In genomic region chr11:26244207-26244606, GRCh38 we compare ENCODE assay signal across 26 cellular contexts.
DNase-seq lines count a peak whose midpoint lies in the region; ATAC-seq and TF ChIP-seq lines count a peak whose summit lies in the region.
"Had no signal": no experiment of that assay in that cellular context is flagged by ENCODE, and none has a peak within 500 bp of the region (broad histone marks: within the 10 kb centered on the region; RNA-seq: fewer than 3 reads in every experiment).

No MANE protein-coding gene starts in this region.

- H3K4me3 ChIP-seq in right atrium auricular region (no peak overlapping the region), adipocyte (ENCODE audit: low read length) (peak overlapping the region; percentile 69), right cardiac atrium (ENCODE audit: low read length) (no peak overlapping the region), uterus (no peak overlapping the region)
- H3K4me3 ChIP-seq: BLaER1 treated with 17β-estradiol and CSF1 and Interleukin-3, amounts not matched to agents 10 nM and 100 nM; gastrocnemius medialis; SK-N-MC; skin epidermis had no signal

- H3K4me1 ChIP-seq in right atrium auricular region (no peaks in the 10 kb centered on the region), adipocyte (ENCODE audit: control insufficient read depth, insufficient read depth, low read length) (peaks cover 35% of the 10 kb centered on the region), right cardiac atrium (ENCODE audit: control insufficient read depth, insufficient read depth, low read length) (no peaks in the 10 kb centered on the region), uterus (peaks cover 0 to 8% of the 10 kb centered on the region in 2 donors)
- H3K4me1 ChIP-seq: gastrocnemius medialis had no signal

- peak overlapping the region; percentile 67 for H3K9ac ChIP-seq in adipocyte (ENCODE audit: low read length)
- H3K9ac ChIP-seq: BLaER1 treated with 17β-estradiol and CSF1 and Interleukin-3, amounts not matched to agents 10 nM and 100 nM; KMS-11 had no signal

- no peaks in the 10 kb centered on the region for H3K27me3 Mint-ChIP-seq in activated T-helper 1 cell treated with anti-CD3 and anti-CD28 coated beads, Interleukin-12 subunit alpha, Interleukin-12 subunit beta, Interleukin-2, Interleukin-4 antibody, amounts not matched to agents 30 ng/mL and 10 ng/mL and 1 ng/mL, durations not matched to agents 14 hours and 24 hours and 36 hours (ENCODE audit: insufficient read depth)
- H3K27me3 Mint-ChIP-seq: activated CD4-positive, alpha-beta T cell treated with anti-CD3 and anti-CD28 coated beads for 36 hours; T-helper 17 cell had no signal

- no peak overlapping the region for H3K4me3 Mint-ChIP-seq in activated T-helper 1 cell treated with anti-CD3 and anti-CD28 coated beads, Interleukin-12 subunit alpha, Interleukin-12 subunit beta, Interleukin-2, Interleukin-4 antibody, amounts not matched to agents 30 ng/mL and 10 ng/mL and 1 ng/mL, durations not matched to agents 14 hours and 24 hours and 36 hours
- H3K4me3 Mint-ChIP-seq: activated CD4-positive, alpha-beta T cell treated with anti-CD3 and anti-CD28 coated beads for 36 hours; immature natural killer cell; naive B cell; T-helper 17 cell had no signal

- no peak for DNase-seq in Right ventricle myocardium superior
- DNase-seq in right atrium auricular region (ENCODE audit: low spot score) = no peak
- peak; percentile 36 for DNase-seq in adipocyte (ENCODE audit: low read depth)
- no peak for DNase-seq in right cardiac atrium
- DNase-seq in uterus = no peak
- DNase-seq in activated T-helper 1 cell treated with anti-CD3 and anti-CD28 coated beads, Interleukin-12 subunit alpha, Interleukin-12 subunit beta, Interleukin-2, Interleukin-4 antibody, amounts not matched to agents 30 ng/mL and 10 ng/mL and 1 ng/mL, durations not matched to agents 14 hours and 24 hours and 36 hours (ENCODE audit: low spot score) = no peak
- no peak for DNase-seq in NCI-H510A (lab: John Stamatoyannopoulos, UW)
- no peak for DNase-seq in erythroblast (lab: John Stamatoyannopoulos, UW)
- DNase-seq: activated CD4-positive, alpha-beta T cell treated with anti-CD3 and anti-CD28 coated beads for 36 hours; activated CD8-positive, alpha-beta memory T cell treated with anti-CD3 and anti-CD28 coated beads for 24 hours; activated naive CD4-positive, alpha-beta T cell; brain microvascular endothelial cell; gastrocnemius medialis; hypothalamus; immature natural killer cell; MV-4-11; naive B cell; NCI-H446 treated with DMSO at 0.1 percent for 48 hours; RPMI8226; stimulated activated CD4-positive, alpha-beta T cell treated with anti-CD3 and anti-CD28 coated beads, Interleukin-1b, Interleukin-23, amount 100 ng/mL, for 48 hours; T-helper 17 cell had no signal

- H3K4me1 Mint-ChIP-seq in activated T-helper 1 cell treated with anti-CD3 and anti-CD28 coated beads, Interleukin-12 subunit alpha, Interleukin-12 subunit beta, Interleukin-2, Interleukin-4 antibody, amounts not matched to agents 30 ng/mL and 10 ng/mL and 1 ng/mL, durations not matched to agents 14 hours and 24 hours and 36 hours (ENCODE audit: low read depth) = no peaks in the 10 kb centered on the region
- H3K4me1 Mint-ChIP-seq: activated CD4-positive, alpha-beta T cell treated with anti-CD3 and anti-CD28 coated beads for 36 hours; immature natural killer cell; naive B cell; T-helper 17 cell had no signal

- no peak overlapping the region for H3K27ac ChIP-seq in right atrium auricular region
- no peak overlapping the region for H3K27ac ChIP-seq in right cardiac atrium (ENCODE audit: low read length)
- H3K27ac ChIP-seq in uterus = peak overlapping the region; percentile 62 to 66
- H3K27ac ChIP-seq: BLaER1 treated with 17β-estradiol and CSF1 and Interleukin-3, amounts not matched to agents 10 nM and 100 nM; brain microvascular endothelial cell; gastrocnemius medialis; KMS-11; SK-N-MC had no signal

- H3K27me3 ChIP-seq in right atrium auricular region = no peaks in the 10 kb centered on the region
- H3K27me3 ChIP-seq in adipocyte (replicated peaks; ENCODE audit: control insufficient read depth, insufficient read depth, low read length) = no peaks in the 10 kb centered on the region
- H3K27me3 ChIP-seq in right cardiac atrium (ENCODE audit: control insufficient read depth, insufficient read depth) = no peaks in the 10 kb centered on the region
- no peaks in the 10 kb centered on the region for H3K27me3 ChIP-seq in uterus
- H3K27me3 ChIP-seq: BLaER1 treated with 17β-estradiol and CSF1 and Interleukin-3, amounts not matched to agents 10 nM and 100 nM; brain microvascular endothelial cell; gastrocnemius medialis had no signal

- no peaks in the 10 kb centered on the region for H3K36me3 Mint-ChIP-seq in activated T-helper 1 cell treated with anti-CD3 and anti-CD28 coated beads, Interleukin-12 subunit alpha, Interleukin-12 subunit beta, Interleukin-2, Interleukin-4 antibody, amounts not matched to agents 30 ng/mL and 10 ng/mL and 1 ng/mL, durations not matched to agents 14 hours and 24 hours and 36 hours (ENCODE audit: low read depth)
- H3K36me3 Mint-ChIP-seq: immature natural killer cell, naive B cell had no signal

- no peak for TF ChIP-seq POLR2A in uterus (IDR thresholded peaks at IDR 0.05)
- no peak for TF ChIP-seq POLR2A in erythroblast (IDR thresholded peaks at IDR 0.05; ENCODE audit: low read length)

- no peaks in the 10 kb centered on the region for H3K36me3 ChIP-seq in right atrium auricular region
- no peaks in the 10 kb centered on the region for H3K36me3 ChIP-seq in adipocyte (ENCODE audit: control insufficient read depth, insufficient read depth, low read length, severe bottlenecking)
- H3K36me3 ChIP-seq in uterus = no peaks in the 10 kb centered on the region
- H3K36me3 ChIP-seq: BLaER1 treated with 17β-estradiol and CSF1 and Interleukin-3, amounts not matched to agents 10 nM and 100 nM; brain microvascular endothelial cell; gastrocnemius medialis had no signal

- TF ChIP-seq CTCF in right atrium auricular region (IDR thresholded peaks at IDR 0.05) (no peak), uterus (IDR thresholded peaks at IDR 0.05) (no peak)

- WGBS in right cardiac atrium = 34% methylated on average over 2 of the region's 2 CpGs

- intact Hi-C loops in Right ventricle myocardium superior (cut with DNase I) = no loop called here
- intact Hi-C loops in right cardiac atrium (cut with DNase I) = no loop called here
- intact Hi-C loops in uterus (cut with DNase I; ENCODE audit: low total_unique reads) = no loop called here
- intact Hi-C loops in activated T-helper 1 cell treated with anti-CD3 and anti-CD28 coated beads, Interleukin-12 subunit alpha, Interleukin-12 subunit beta, Interleukin-2, Interleukin-4 antibody, amounts not matched to agents 30 ng/mL and 10 ng/mL and 1 ng/mL, durations not matched to agents 14 hours and 24 hours and 36 hours (cut with micrococcal nuclease) = no loop called here

- ATAC-seq in Right ventricle myocardium superior (ENCODE audit: poor library complexity) = peak; percentile 62
- ATAC-seq in right cardiac atrium = peak; percentile 53 to 64
- ATAC-seq: activated CD4-positive, alpha-beta T cell treated with anti-CD3 and anti-CD28 coated beads for 36 hours; gastrocnemius medialis; HCT116; T-helper 17 cell had no signal

- no peaks in the 10 kb centered on the region for H3K9me3 ChIP-seq in right atrium auricular region
- no peaks in the 10 kb centered on the region for H3K9me3 ChIP-seq in adipocyte (ENCODE audit: control insufficient read depth, low read length)
- H3K9me3 ChIP-seq in right cardiac atrium (ENCODE audit: control insufficient read depth, low read length) = no peaks in the 10 kb centered on the region
- no peaks in the 10 kb centered on the region for H3K9me3 ChIP-seq in uterus
- H3K9me3 ChIP-seq: gastrocnemius medialis had no signal

- no peak overlapping the region for H3K27ac Mint-ChIP-seq in activated T-helper 1 cell treated with anti-CD3 and anti-CD28 coated beads, Interleukin-12 subunit alpha, Interleukin-12 subunit beta, Interleukin-2, Interleukin-4 antibody, amounts not matched to agents 30 ng/mL and 10 ng/mL and 1 ng/mL, durations not matched to agents 14 hours and 24 hours and 36 hours
- H3K27ac Mint-ChIP-seq: activated CD4-positive, alpha-beta T cell treated with anti-CD3 and anti-CD28 coated beads for 36 hours; immature natural killer cell; naive B cell; T-helper 17 cell had no signal

- no peaks in the 10 kb centered on the region for H3K9me3 Mint-ChIP-seq in activated T-helper 1 cell treated with anti-CD3 and anti-CD28 coated beads, Interleukin-12 subunit alpha, Interleukin-12 subunit beta, Interleukin-2, Interleukin-4 antibody, amounts not matched to agents 30 ng/mL and 10 ng/mL and 1 ng/mL, durations not matched to agents 14 hours and 24 hours and 36 hours

Comparison
In these comparisons a context has a peak if more than half of its experiments do, and no peak if none do; other contexts are left out.
1. H3K27ac ChIP-seq: peak in uterus (2 of 2); none in right atrium auricular region (0 of 2) and right cardiac atrium (single experiment).